Comparison of ENCODE assay signal across 13 cellular contexts in genomic region chr4:81827568-81828202, GRCh38.
DNase-seq lines count a peak whose midpoint lies in the region; ATAC-seq and TF ChIP-seq lines count a peak whose summit lies in the region.
"Had no signal": no experiment of that assay in that cellular context is flagged by ENCODE, and none has a peak within 500 bp of the region (broad histone marks: within the 10 kb centered on the region; RNA-seq: fewer than 3 reads in every experiment).

No MANE protein-coding gene starts in this region.

- no peaks in the 10 kb centered on the region for H4K20me1 ChIP-seq in GM23338 (replicated peaks; ENCODE audit: insufficient read depth)

- H3K27ac Mint-ChIP-seq in activated T-helper 1 cell treated with anti-CD3 and anti-CD28 coated beads, Interleukin-12 subunit alpha, Interleukin-12 subunit beta, Interleukin-2, Interleukin-4 antibody, amounts not matched to agents 30 ng/mL and 10 ng/mL and 1 ng/mL, durations not matched to agents 14 hours and 24 hours and 36 hours = peak overlapping the region; percentile 11
- no peak overlapping the region for H3K27ac Mint-ChIP-seq in GM23338

- H3F3A ChIP-seq in GM23338 (replicated peaks; ENCODE audit: low read depth) = no peaks in the 10 kb centered on the region

- H3K9me2 ChIP-seq in GM23338 (ENCODE audit: insufficient read depth) = no peaks in the 10 kb centered on the region; the same call in 1 of the 2 replicates

- peaks cover 3% of the 10 kb centered on the region for H3K9me3 Mint-ChIP-seq in activated T-helper 1 cell treated with anti-CD3 and anti-CD28 coated beads, Interleukin-12 subunit alpha, Interleukin-12 subunit beta, Interleukin-2, Interleukin-4 antibody, amounts not matched to agents 30 ng/mL and 10 ng/mL and 1 ng/mL, durations not matched to agents 14 hours and 24 hours and 36 hours
- H3K9me3 Mint-ChIP-seq in GM23338 = no peaks in the 10 kb centered on the region
- H3K9me3 Mint-ChIP-seq: CD4-positive, CD25-positive, alpha-beta regulatory T cell; naive B cell had no signal

- peaks cover 2% of the 10 kb centered on the region for H3K27me3 Mint-ChIP-seq in activated T-helper 1 cell treated with anti-CD3 and anti-CD28 coated beads, Interleukin-12 subunit alpha, Interleukin-12 subunit beta, Interleukin-2, Interleukin-4 antibody, amounts not matched to agents 30 ng/mL and 10 ng/mL and 1 ng/mL, durations not matched to agents 14 hours and 24 hours and 36 hours (ENCODE audit: insufficient read depth)
- H3K27me3 Mint-ChIP-seq in GM23338 (ENCODE audit: insufficient read depth, low read depth, poor library complexity) = peaks cover 2% of the 10 kb centered on the region
- H3K27me3 Mint-ChIP-seq: CD4-positive, CD25-positive, alpha-beta regulatory T cell had no signal

- ATAC-seq in GM18502 (IDR thresholded peaks at IDR 0.05; ENCODE audit: poor library complexity, unreplicated experiment) = peak; percentile 94
- peak; percentile 79 for ATAC-seq in HG02885 (IDR thresholded peaks at IDR 0.05; ENCODE audit: poor library complexity, unreplicated experiment)
- ATAC-seq in GM23338 = no peak

- intact Hi-C loops in activated T-helper 1 cell treated with anti-CD3 and anti-CD28 coated beads, Interleukin-12 subunit alpha, Interleukin-12 subunit beta, Interleukin-2, Interleukin-4 antibody, amounts not matched to agents 30 ng/mL and 10 ng/mL and 1 ng/mL, durations not matched to agents 14 hours and 24 hours and 36 hours (cut with micrococcal nuclease) = loop anchor here (1.0 to 5.0 kb wide), 5 partner anchors 100 to 1285 kb away; no protein-coding TSS in a partner anchor

- no peak overlapping the region for H3K27ac ChIP-seq in GM23338 (ENCODE audit: low read depth)
- H3K27ac ChIP-seq: uterus had no signal

- no peak for TF ChIP-seq CTCF in GM23338 (conservative IDR thresholded peaks at IDR 0.05; ENCODE audit: low read depth in 2 of 2)

- H3K4me1 Mint-ChIP-seq in activated T-helper 1 cell treated with anti-CD3 and anti-CD28 coated beads, Interleukin-12 subunit alpha, Interleukin-12 subunit beta, Interleukin-2, Interleukin-4 antibody, amounts not matched to agents 30 ng/mL and 10 ng/mL and 1 ng/mL, durations not matched to agents 14 hours and 24 hours and 36 hours (ENCODE audit: low read depth) = peaks cover 13% of the 10 kb centered on the region
- H3K4me1 Mint-ChIP-seq in GM23338 = no peaks in the 10 kb centered on the region
- H3K4me1 Mint-ChIP-seq: naive B cell had no signal

- peak; percentile 16 for DNase-seq in GM19240 (ENCODE audit: insufficient read length, low spot score)
- DNase-seq in activated T-helper 1 cell treated with anti-CD3 and anti-CD28 coated beads, Interleukin-12 subunit alpha, Interleukin-12 subunit beta, Interleukin-2, Interleukin-4 antibody, amounts not matched to agents 30 ng/mL and 10 ng/mL and 1 ng/mL, durations not matched to agents 14 hours and 24 hours and 36 hours (ENCODE audit: low spot score) = no peak
- no peak for DNase-seq in 8988T
- DNase-seq in dedifferentiated amniotic fluid mesenchymal stem cell (ENCODE audit: extremely low spot score) = no peak
- DNase-seq in putamen (ENCODE audit: low spot score) = no peak
- DNase-seq in GM23338 (ENCODE audit: low spot score) = no peak
- DNase-seq: naive B cell, NCI-H1092 treated with DMSO at 0.1 percent for 48 hours, T1000, uterus had no signal

- no peaks in the 10 kb centered on the region for H3K36me3 ChIP-seq in GM23338 (ENCODE audit: insufficient read depth)
- H3K36me3 ChIP-seq: uterus had no signal

- peaks cover 2% of the 10 kb centered on the region for H3K36me3 Mint-ChIP-seq in activated T-helper 1 cell treated with anti-CD3 and anti-CD28 coated beads, Interleukin-12 subunit alpha, Interleukin-12 subunit beta, Interleukin-2, Interleukin-4 antibody, amounts not matched to agents 30 ng/mL and 10 ng/mL and 1 ng/mL, durations not matched to agents 14 hours and 24 hours and 36 hours (ENCODE audit: low read depth)
- no peaks in the 10 kb centered on the region for H3K36me3 Mint-ChIP-seq in GM23338 (ENCODE audit: low read depth)
- H3K36me3 Mint-ChIP-seq: naive B cell had no signal

- H3K79me2 ChIP-seq in GM23338 (replicated peaks; ENCODE audit: insufficient read depth) = no peaks in the 10 kb centered on the region

- no peak overlapping the region for H3K4me2 ChIP-seq in GM23338

- H3K27me3 ChIP-seq in GM23338 (ENCODE audit: insufficient read depth) = no peaks in the 10 kb centered on the region
- H3K27me3 ChIP-seq: uterus had no signal

- no peak overlapping the region for H2AFZ ChIP-seq in GM23338

- H3K4me1 ChIP-seq in GM23338 (ENCODE audit: insufficient read depth) = no peaks in the 10 kb centered on the region
- H3K4me1 ChIP-seq: uterus had no signal

- H3K4me3 ChIP-seq in GM23338 = no peak overlapping the region
- H3K4me3 ChIP-seq: uterus had no signal

- no peak overlapping the region for H3K4me3 Mint-ChIP-seq in activated T-helper 1 cell treated with anti-CD3 and anti-CD28 coated beads, Interleukin-12 subunit alpha, Interleukin-12 subunit beta, Interleukin-2, Interleukin-4 antibody, amounts not matched to agents 30 ng/mL and 10 ng/mL and 1 ng/mL, durations not matched to agents 14 hours and 24 hours and 36 hours
- no peak overlapping the region for H3K4me3 Mint-ChIP-seq in GM23338
- H3K4me3 Mint-ChIP-seq: CD4-positive, CD25-positive, alpha-beta regulatory T cell; naive B cell had no signal

TF ChIP-seq in GM23338, 12 proteins besides CTCF, POLR2A, EP300 and RAD21 (continues in another document):
- no peak for TF ChIP-seq REST (IDR thresholded peaks at IDR 0.05; ENCODE audit: unreplicated experiment)
- no peak for TF ChIP-seq STAT1 (IDR thresholded peaks at IDR 0.05; ENCODE audit: unreplicated experiment)
- no peak for TF ChIP-seq JUNB (IDR thresholded peaks at IDR 0.05; ENCODE audit: unreplicated experiment)
- TF ChIP-seq CREB1 (CRISPR knock-in tag; IDR thresholded peaks at IDR 0.05; ENCODE audit: low read depth) = no peak
